In genomic region chr2:11011359-11011758, GRCh38 we compare ENCODE assay signal across 18 cellular contexts.
DNase-seq lines count a peak whose midpoint lies in the region; ATAC-seq and TF ChIP-seq lines count a peak whose summit lies in the region.
"Had no signal": no experiment of that assay in that cellular context is flagged by ENCODE, and none has a peak within 500 bp of the region (broad histone marks: within the 10 kb centered on the region; RNA-seq: fewer than 3 reads in every experiment).

No MANE protein-coding gene starts in this region.

- H3K4me1 ChIP-seq in right atrium auricular region (no peaks in the 10 kb centered on the region), heart right ventricle (no peaks in the 10 kb centered on the region), HEK293 (ENCODE audit: control insufficient read depth, insufficient read depth, low read length) (no peaks in the 10 kb centered on the region)
- H3K4me1 ChIP-seq: BLaER1, Caco-2, HAP-1 had no signal

- peak; percentile 21 for DNase-seq in right atrium auricular region (ENCODE audit: low spot score)
- no peak for DNase-seq in heart right ventricle
- DNase-seq in coronary artery (ENCODE audit: low spot score), result peak; percentile 40
- peak; percentile 6 for DNase-seq in mesenteric fat pad (ENCODE audit: low spot score)
- no peak for DNase-seq in activated CD4-positive, alpha-beta T cell treated with anti-CD3 and anti-CD28 coated beads, Interleukin-2, amount 10 ng/mL, durations not matched to agents 7 days and 5 days
- DNase-seq in AG08395 (ENCODE audit: low spot score), result no peak
- DNase-seq: Caco-2; CD4-positive, CD25-positive, alpha-beta regulatory T cell; DMS153; DND-41; GOT3 had no signal

- H3K36me3 Mint-ChIP-seq in activated CD4-positive, alpha-beta T cell treated with anti-CD3 and anti-CD28 coated beads, Interleukin-2, amount 10 ng/mL, durations not matched to agents 7 days and 5 days (ENCODE audit: low read depth), result no peaks in the 10 kb centered on the region
- H3K36me3 Mint-ChIP-seq: CD8-positive, alpha-beta T cell had no signal

- TF ChIP-seq CTCF in right atrium auricular region (IDR thresholded peaks at IDR 0.05), result no peak
- TF ChIP-seq CTCF in heart right ventricle (IDR thresholded peaks at IDR 0.05), result no peak
- no peak for TF ChIP-seq CTCF in HEK293 (tag by site-specific recombination; IDR thresholded peaks at IDR 0.05)
- TF ChIP-seq CTCF in coronary artery (IDR thresholded peaks at IDR 0.05), result no peak

- H3K27me3 ChIP-seq in right atrium auricular region (no peaks in the 10 kb centered on the region), heart right ventricle (peaks cover 0 to 12% (median 2%) of the 10 kb centered on the region in 7 donors)
- H3K27me3 ChIP-seq: BLaER1 had no signal

- H3K27ac ChIP-seq in right atrium auricular region (no peak overlapping the region), heart right ventricle (no peak overlapping the region), HEK293 (ENCODE audit: extremely low read depth, low read depth, low read length) (no peak overlapping the region), coronary artery (no peak overlapping the region)
- H3K27ac ChIP-seq: BLaER1, C4-2B had no signal

- intact Hi-C loops in heart right ventricle (cut with DNase I), result no loop called here

- WGBS in heart right ventricle, 2 donors, result 76 to 81% methylated on average over 7 of the region's 7 CpGs

- H3K4me3 ChIP-seq in right atrium auricular region, result no peak overlapping the region
- no peak overlapping the region for H3K4me3 ChIP-seq in heart right ventricle
- no peak overlapping the region for H3K4me3 ChIP-seq in HEK293 (ENCODE audit: low read depth, low read length)
- no peak overlapping the region for H3K4me3 ChIP-seq in coronary artery
- H3K4me3 ChIP-seq: BLaER1, HAP-1 had no signal

- POLR2A ChIA-PET in HEK293 (lab: Yijun Ruan, JAX), result no interaction called here
- POLR2A ChIA-PET in activated CD4-positive, alpha-beta T cell treated with anti-CD3 and anti-CD28 coated beads, Interleukin-2, amount 10 ng/mL, durations not matched to agents 7 days and 5 days (lab: Charles Lee), result no interaction called here

- H3K9me3 ChIP-seq in right atrium auricular region (peaks cover 0 to 22% of the 10 kb centered on the region in 2 donors), heart right ventricle (peaks cover 0 to 27% (median 5%) of the 10 kb centered on the region in 11 donors), HEK293 (ENCODE audit: control insufficient read depth, insufficient read depth, low read depth, low read length) (no peaks in the 10 kb centered on the region)

- ATAC-seq in heart right ventricle (no peak), esophagus mucosa (no peak)
- ATAC-seq: CD8-positive, alpha-beta T cell had no signal

- peaks cover 7% of the 10 kb centered on the region for H3K27me3 Mint-ChIP-seq in activated CD4-positive, alpha-beta T cell treated with anti-CD3 and anti-CD28 coated beads, Interleukin-2, amount 10 ng/mL, durations not matched to agents 7 days and 5 days

- H3K4me1 Mint-ChIP-seq in activated CD4-positive, alpha-beta T cell treated with anti-CD3 and anti-CD28 coated beads, Interleukin-2, amount 10 ng/mL, durations not matched to agents 7 days and 5 days, result no peaks in the 10 kb centered on the region
- H3K4me1 Mint-ChIP-seq: B cell; CD4-positive, CD25-positive, alpha-beta regulatory T cell had no signal

- H3K36me3 ChIP-seq in right atrium auricular region (no peaks in the 10 kb centered on the region), heart right ventricle (no peaks in the 10 kb centered on the region), HEK293 (ENCODE audit: control insufficient read depth in 2 of 2, insufficient read depth in 1 of 2, low read length in 2 of 2) (no peaks in the 10 kb centered on the region)
- H3K36me3 ChIP-seq: BLaER1, HAP-1 had no signal

- no peak overlapping the region for H3K4me3 Mint-ChIP-seq in activated CD4-positive, alpha-beta T cell treated with anti-CD3 and anti-CD28 coated beads, Interleukin-2, amount 10 ng/mL, durations not matched to agents 7 days and 5 days
- H3K4me3 Mint-ChIP-seq: B cell; CD4-positive, CD25-positive, alpha-beta regulatory T cell; CD8-positive, alpha-beta T cell had no signal

- peaks cover 15% of the 10 kb centered on the region for H3K9me3 Mint-ChIP-seq in activated CD4-positive, alpha-beta T cell treated with anti-CD3 and anti-CD28 coated beads, Interleukin-2, amount 10 ng/mL, durations not matched to agents 7 days and 5 days

- no peak overlapping the region for H3K27ac Mint-ChIP-seq in activated CD4-positive, alpha-beta T cell treated with anti-CD3 and anti-CD28 coated beads, Interleukin-2, amount 10 ng/mL, durations not matched to agents 7 days and 5 days
- H3K27ac Mint-ChIP-seq: B cell; CD4-positive, CD25-positive, alpha-beta regulatory T cell; CD8-positive, alpha-beta T cell had no signal

- CTCF ChIA-PET in HEK293 (lab: Yijun Ruan, JAX), result no interaction called here
- CTCF ChIA-PET in activated CD4-positive, alpha-beta T cell treated with anti-CD3 and anti-CD28 coated beads, Interleukin-2, amount 10 ng/mL, durations not matched to agents 7 days and 5 days (lab: Charles Lee), result no interaction called here

TF ChIP-seq in HEK293, 187 proteins besides CTCF, POLR2A, EP300 and RAD21:
- TF ChIP-seq PATZ1 (tag by site-specific recombination; IDR thresholded peaks at IDR 0.05), result no peak
- no peak for TF ChIP-seq ZNF792 (tag by site-specific recombination; IDR thresholded peaks at IDR 0.05)
- TF ChIP-seq ZNF426 (tag by site-specific recombination; IDR thresholded peaks at IDR 0.05), result no peak
- peak; percentile 66 for TF ChIP-seq SETDB1 (IDR thresholded peaks at IDR 0.05; ENCODE audit: insufficient read length, low read length)
TF ChIP-seq in HEK293: peak in this region for 1.

Comparison
In these comparisons a context has a peak if more than half of its experiments do, and no peak if none do; other contexts are left out.
1. DNase-seq: peak in right atrium auricular region (single experiment), coronary artery (single experiment) and mesenteric fat pad (single experiment); none in heart right ventricle (0 of 2), activated CD4-positive, alpha-beta T cell treated with anti-CD3 and anti-CD28 coated beads, Interleukin-2, amount 10 ng/mL, durations not matched to agents 7 days and 5 days (single experiment) and AG08395 (single experiment).